11 cellular contexts compared by ENCODE assay signal in the genomic region with DNA sequence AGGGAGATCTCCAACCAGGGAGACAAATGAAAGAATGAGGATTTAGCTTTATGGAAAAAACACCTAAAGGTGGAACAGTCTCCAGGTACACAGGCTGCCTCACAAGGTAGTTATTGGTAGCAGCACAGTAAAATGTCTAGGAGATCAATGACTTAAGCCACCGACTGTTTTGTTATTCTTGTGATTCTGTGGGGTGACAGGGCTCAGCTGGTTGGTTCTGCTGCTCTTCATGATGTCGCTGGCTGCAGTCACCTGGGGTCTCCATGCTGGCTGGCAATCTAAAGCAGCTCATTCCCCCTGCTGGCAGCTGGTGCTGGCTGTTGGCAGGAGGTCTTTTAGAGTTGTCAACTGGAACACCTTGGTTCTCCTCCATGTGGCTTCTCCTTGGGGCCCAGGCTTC.
"Had no signal": no experiment of that assay in that cellular context is flagged by ENCODE, and none has a peak within 500 bp of the region (broad histone marks: within the 10 kb centered on the region; RNA-seq: fewer than 3 reads in every experiment).

No MANE protein-coding gene starts in this region.

- H3K4me3 Mint-ChIP-seq: H9, HFFc6, IgD-negative memory B cell had no signal

- H3K27ac ChIP-seq: GM23248, HL-60, KMS-11 had no signal

- DNase-seq: GM23248, H9, HCEC 1CT, HFFc6, Karpas-422, KBM-7 had no signal

- H3K36me3 Mint-ChIP-seq: IgD-negative memory B cell had no signal

- H2AFZ ChIP-seq: GM23248 had no signal

- FAIRE-seq: H1, H54 had no signal

- H3K4me2 ChIP-seq: KMS-11 had no signal

- H3K4me3 ChIP-seq: GM23248 had no signal

- H3K9ac ChIP-seq: GM23248, KMS-11 had no signal

- H3K4me1 Mint-ChIP-seq: IgD-negative memory B cell had no signal

- H3K27ac Mint-ChIP-seq: HFFc6, IgD-negative memory B cell had no signal
